ENCODE assay signal across 1 cellular context in the genomic region with DNA sequence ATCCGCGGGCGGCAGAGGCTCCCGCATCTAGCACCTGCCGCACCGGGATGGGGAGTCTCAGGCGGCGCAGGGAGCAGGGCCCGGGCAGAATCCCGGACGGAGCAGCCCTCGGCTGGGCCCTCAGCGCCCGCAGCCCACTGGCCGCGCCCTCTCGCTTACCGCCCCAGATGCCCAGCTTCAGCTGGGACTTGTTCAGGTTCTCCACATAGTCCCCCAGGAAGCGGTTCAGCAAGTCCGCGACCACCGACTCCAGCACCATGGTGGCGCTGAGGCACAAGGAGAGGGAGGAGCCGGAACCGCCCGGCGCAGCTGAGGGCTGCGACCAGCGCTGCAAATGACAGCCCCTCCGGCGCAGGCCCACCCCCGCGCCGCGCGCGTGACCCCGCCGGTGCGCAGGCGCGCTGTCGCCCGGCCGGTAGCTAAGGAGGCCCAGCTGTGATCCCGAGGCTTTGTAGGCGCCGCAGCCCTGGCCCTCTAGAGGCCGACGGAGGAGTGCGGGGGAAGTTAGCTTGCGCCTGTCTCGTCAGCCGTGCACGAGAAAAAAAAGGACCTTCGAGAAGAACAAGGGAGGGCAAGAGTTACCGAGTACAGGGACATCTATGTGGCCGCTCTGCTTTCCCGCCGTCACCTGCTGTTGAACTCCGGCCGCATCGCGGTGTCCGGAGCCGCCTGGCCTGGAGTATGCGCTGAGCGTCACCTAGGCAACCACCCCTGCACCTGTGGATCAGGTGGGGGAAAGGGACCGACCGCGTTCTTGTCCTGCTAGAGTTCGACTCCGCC.
TF ChIP-seq lines count a peak whose summit lies in the region.

Gene VPS13C (minus strand): TSS at position 332 of the 780 bp plus-strand sequence. CDS start 73 bp downstream, at position 259.

TF ChIP-seq in HepG2, 621 proteins besides CTCF, POLR2A, EP300 and RAD21 (continued from another document and continues in another):
- TF ChIP-seq ZNF333 (CRISPR knock-in tag; IDR thresholded peaks at IDR 0.05; ENCODE audit: borderline replicate concordance) (no peak), AFF4 (CRISPR knock-in tag; IDR thresholded peaks at IDR 0.05) (no peak), TFE3 (CRISPR knock-in tag; IDR thresholded peaks at IDR 0.05) (peak; percentile 79; the same call in 1 of the 2 replicates), SCMH1 (CRISPR knock-in tag; IDR thresholded peaks at IDR 0.05; ENCODE audit: borderline replicate concordance) (no peak), NR2F1 (CRISPR knock-in tag; IDR thresholded peaks at IDR 0.05) (0 out of 4 replicates have a peak, but pooled peaks of 1 of the 2 experiments have one; percentile 15), ZNF768 (CRISPR knock-in tag; IDR thresholded peaks at IDR 0.05) (peak; percentile 39), TBP (CRISPR knock-in tag; IDR thresholded peaks at IDR 0.05) (no peak), PAX8 (CRISPR knock-in tag; IDR thresholded peaks at IDR 0.05; ENCODE audit: borderline replicate concordance) (no peak), ISL2 (CRISPR knock-in tag; IDR thresholded peaks at IDR 0.05) (peak; percentile 32), ZNF609 (CRISPR knock-in tag; IDR thresholded peaks at IDR 0.05; ENCODE audit: borderline replicate concordance) (no peak), NCOA5 (CRISPR knock-in tag; IDR thresholded peaks at IDR 0.05) (no peak), ZNF20 (CRISPR knock-in tag; IDR thresholded peaks at IDR 0.05) (no peak), FOXM1 (CRISPR knock-in tag; IDR thresholded peaks at IDR 0.05) (no peak), CCAR2 (optimal IDR thresholded peaks at IDR 0.05; ENCODE audit: low read depth, low read length) (peak; percentile 73), POLR2G (IDR thresholded peaks at IDR 0.05; ENCODE audit: low read depth, low read length) (peak; percentile 83), ZFP91 (CRISPR knock-in tag; IDR thresholded peaks at IDR 0.05; ENCODE audit: borderline replicate concordance) (peak; percentile 77; the same call in 1 of the 2 replicates), RXRA (CRISPR knock-in tag; IDR thresholded peaks at IDR 0.05) (peak; percentile 43; the same call in 1 of the 2 replicates), ZNF441 (CRISPR knock-in tag; IDR thresholded peaks at IDR 0.05; ENCODE audit: borderline replicate concordance) (peak; percentile 53; the same call in 1 of the 2 replicates), ZNF749 (CRISPR knock-in tag; IDR thresholded peaks at IDR 0.05; ENCODE audit: borderline replicate concordance) (0 out of 2 replicates have a peak, but pooled peaks have one; percentile 29), ARNT2 (CRISPR knock-in tag; IDR thresholded peaks at IDR 0.05; ENCODE audit: low read depth) (peak; percentile 42; the same call in 1 of the 2 replicates), ATRX (CRISPR knock-in tag; IDR thresholded peaks at IDR 0.05; ENCODE audit: borderline replicate concordance) (no peak), ZNF329 (CRISPR knock-in tag; IDR thresholded peaks at IDR 0.05; ENCODE audit: low read depth) (no peak), ZMAT3 (CRISPR knock-in tag; conservative IDR thresholded peaks at IDR 0.05) (no peak), ZNF205 (CRISPR knock-in tag; IDR thresholded peaks at IDR 0.05) (peak; percentile 80; the same call in 1 of the 2 replicates), ATF6 (CRISPR knock-in tag; conservative IDR thresholded peaks at IDR 0.05) (no peak), ZMAT5 (CRISPR knock-in tag; IDR thresholded peaks at IDR 0.05; ENCODE audit: borderline replicate concordance, low read depth) (no peak), JUNB (CRISPR knock-in tag; IDR thresholded peaks at IDR 0.05; ENCODE audit: borderline replicate concordance) (no peak), BRF2 (CRISPR knock-in tag; IDR thresholded peaks at IDR 0.05) (no peak)
- TF ChIP-seq, protein P1, sequence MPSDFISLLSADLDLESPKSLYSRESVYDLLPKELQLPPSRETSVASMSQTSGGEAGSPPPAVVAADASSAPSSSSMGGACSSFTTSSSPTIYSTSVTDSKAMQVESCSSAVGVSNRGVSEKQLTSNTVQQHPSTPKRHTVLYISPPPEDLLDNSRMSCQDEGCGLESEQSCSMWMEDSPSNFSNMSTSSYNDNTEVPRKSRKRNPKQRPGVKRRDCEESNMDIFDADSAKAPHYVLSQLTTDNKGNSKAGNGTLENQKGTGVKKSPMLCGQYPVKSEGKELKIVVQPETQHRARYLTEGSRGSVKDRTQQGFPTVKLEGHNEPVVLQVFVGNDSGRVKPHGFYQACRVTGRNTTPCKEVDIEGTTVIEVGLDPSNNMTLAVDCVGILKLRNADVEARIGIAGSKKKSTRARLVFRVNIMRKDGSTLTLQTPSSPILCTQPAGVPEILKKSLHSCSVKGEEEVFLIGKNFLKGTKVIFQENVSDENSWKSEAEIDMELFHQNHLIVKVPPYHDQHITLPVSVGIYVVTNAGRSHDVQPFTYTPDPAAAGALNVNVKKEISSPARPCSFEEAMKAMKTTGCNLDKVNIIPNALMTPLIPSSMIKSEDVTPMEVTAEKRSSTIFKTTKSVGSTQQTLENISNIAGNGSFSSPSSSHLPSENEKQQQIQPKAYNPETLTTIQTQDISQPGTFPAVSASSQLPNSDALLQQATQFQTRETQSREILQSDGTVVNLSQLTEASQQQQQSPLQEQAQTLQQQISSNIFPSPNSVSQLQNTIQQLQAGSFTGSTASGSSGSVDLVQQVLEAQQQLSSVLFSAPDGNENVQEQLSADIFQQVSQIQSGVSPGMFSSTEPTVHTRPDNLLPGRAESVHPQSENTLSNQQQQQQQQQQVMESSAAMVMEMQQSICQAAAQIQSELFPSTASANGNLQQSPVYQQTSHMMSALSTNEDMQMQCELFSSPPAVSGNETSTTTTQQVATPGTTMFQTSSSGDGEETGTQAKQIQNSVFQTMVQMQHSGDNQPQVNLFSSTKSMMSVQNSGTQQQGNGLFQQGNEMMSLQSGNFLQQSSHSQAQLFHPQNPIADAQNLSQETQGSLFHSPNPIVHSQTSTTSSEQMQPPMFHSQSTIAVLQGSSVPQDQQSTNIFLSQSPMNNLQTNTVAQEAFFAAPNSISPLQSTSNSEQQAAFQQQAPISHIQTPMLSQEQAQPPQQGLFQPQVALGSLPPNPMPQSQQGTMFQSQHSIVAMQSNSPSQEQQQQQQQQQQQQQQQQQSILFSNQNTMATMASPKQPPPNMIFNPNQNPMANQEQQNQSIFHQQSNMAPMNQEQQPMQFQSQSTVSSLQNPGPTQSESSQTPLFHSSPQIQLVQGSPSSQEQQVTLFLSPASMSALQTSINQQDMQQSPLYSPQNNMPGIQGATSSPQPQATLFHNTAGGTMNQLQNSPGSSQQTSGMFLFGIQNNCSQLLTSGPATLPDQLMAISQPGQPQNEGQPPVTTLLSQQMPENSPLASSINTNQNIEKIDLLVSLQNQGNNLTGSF (CRISPR knock-in tag; IDR thresholded peaks at IDR 0.05), result peak; percentile 90
